Comparison of ENCODE assay signal across 1 cellular context in the genomic region with DNA sequence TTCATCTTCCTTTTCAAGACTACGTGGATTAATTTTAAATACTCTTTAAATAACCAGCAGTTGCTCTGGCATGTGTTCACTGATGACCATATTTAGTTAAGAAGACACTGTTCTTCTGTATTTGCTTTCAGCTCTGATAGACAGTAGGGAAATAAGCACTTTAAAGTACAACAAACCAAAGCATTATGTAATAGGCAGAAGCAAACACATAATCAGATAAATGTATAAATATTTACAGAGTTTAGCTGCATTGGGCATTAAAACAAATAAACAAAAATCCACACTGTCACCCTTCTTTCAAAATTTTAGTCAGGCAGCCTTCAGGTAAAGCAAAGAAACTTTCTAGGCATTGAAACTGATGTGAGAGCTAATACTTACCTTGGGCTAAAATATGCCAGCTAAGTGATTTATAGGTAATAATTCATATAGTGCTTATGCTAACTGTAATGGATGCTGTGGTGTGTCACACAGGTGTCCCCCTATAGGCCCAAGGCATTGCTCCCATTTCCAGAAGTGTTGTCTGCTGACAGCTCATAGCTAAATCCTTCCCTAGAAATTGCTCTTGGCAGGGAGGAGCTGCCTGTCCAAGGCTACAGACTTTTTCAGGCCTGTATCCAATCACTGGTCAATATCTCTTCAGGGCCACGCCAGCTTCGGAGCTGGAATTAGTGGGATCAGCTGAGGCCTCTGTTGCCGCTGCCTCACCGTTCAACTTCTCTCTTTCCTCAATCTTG.
A peak's percentile ranks its signal among the peaks of the same experiment; 100 is the strongest.
TF ChIP-seq lines count a peak whose summit lies in the region.

No MANE protein-coding gene starts in this region.

TF ChIP-seq in K562, 482 proteins besides CTCF, POLR2A, EP300 and RAD21:
- TF ChIP-seq MAFG (tag; conservative IDR thresholded peaks at IDR 0.05) (peak; percentile 30), NR2F6 (CRISPR knock-in tag; IDR thresholded peaks at IDR 0.05) (no peak), MEF2A (IDR thresholded peaks at IDR 0.05; ENCODE audit: control insufficient read depth, low read depth, low read length) (no peak), C11orf30 (IDR thresholded peaks at IDR 0.05; ENCODE audit: low read depth) (peak; percentile 68; the same call in 1 of the 2 replicates), SREBF2 (CRISPR knock-in tag; IDR thresholded peaks at IDR 0.05) (no peak), SP1 (CRISPR knock-in tag; IDR thresholded peaks at IDR 0.05) (no peak), CEBPB (tag; IDR thresholded peaks at IDR 0.05) (no peak), SMAD2 (IDR thresholded peaks at IDR 0.05; ENCODE audit: low read depth, low read length) (no peak), RBFOX2 (IDR thresholded peaks at IDR 0.05; ENCODE audit: low read depth, low read length) (no peak), TAF15 (IDR thresholded peaks at IDR 0.05; ENCODE audit: low read depth, low read length) (no peak), WHSC1 (IDR thresholded peaks at IDR 0.05; ENCODE audit: low read length) (no peak), PHB2 (IDR thresholded peaks at IDR 0.05; ENCODE audit: low read depth) (no peak), PTTG1 (tag; IDR thresholded peaks at IDR 0.05; ENCODE audit: low read depth) (no peak), ZNF583 (CRISPR knock-in tag; IDR thresholded peaks at IDR 0.05) (no peak), ZNF316 (IDR thresholded peaks at IDR 0.05) (peak; percentile 79), MAFF (IDR thresholded peaks at IDR 0.05; ENCODE audit: low read length) (peak; percentile 47; the same call in 1 of the 2 replicates)
- TF ChIP-seq, protein P1, sequence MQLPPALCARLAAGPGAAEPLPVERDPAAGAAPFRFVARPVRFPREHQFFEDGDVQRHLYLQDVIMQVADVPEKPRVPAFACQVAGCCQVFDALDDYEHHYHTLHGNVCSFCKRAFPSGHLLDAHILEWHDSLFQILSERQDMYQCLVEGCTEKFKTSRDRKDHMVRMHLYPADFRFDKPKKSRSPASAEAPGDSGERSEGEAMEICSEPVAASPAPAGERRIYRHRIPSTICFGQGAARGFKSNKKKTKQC (CRISPR knock-in tag; IDR thresholded peaks at IDR 0.05): no peak
TF ChIP-seq in K562: peak in this region for 4.
